Comparison of ENCODE assay signal across 13 cellular contexts in the genomic region with DNA sequence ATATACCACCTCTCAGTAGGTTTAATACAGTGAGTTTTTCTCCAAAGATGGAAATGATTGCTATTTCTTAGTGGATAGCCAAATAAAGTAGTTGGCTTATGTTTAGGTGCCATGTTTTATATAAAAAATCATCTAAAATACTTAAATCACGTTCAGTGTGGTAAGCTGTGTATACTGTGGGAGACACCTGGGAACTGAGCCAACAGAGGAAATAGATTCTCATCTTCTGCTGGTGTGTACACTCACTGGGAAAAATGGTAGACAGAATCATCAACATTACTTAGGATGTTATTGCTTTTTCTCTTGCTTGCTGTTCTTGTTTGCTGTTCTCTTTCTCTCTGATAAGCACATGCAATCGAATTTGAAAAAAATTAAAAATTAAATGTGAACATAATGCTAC.
A peak's percentile ranks its signal among the peaks of the same experiment; 100 is the strongest.
DNase-seq lines count a peak whose midpoint lies in the region; TF ChIP-seq lines count a peak whose summit lies in the region.
"Had no signal": no experiment of that assay in that cellular context is flagged by ENCODE, and none has a peak within 500 bp of the region (broad histone marks: within the 10 kb centered on the region; RNA-seq: fewer than 3 reads in every experiment).

No MANE protein-coding gene starts in this region.

- no peak overlapping the region for H3K27ac Mint-ChIP-seq in mesothelial cell of epicardium
- H3K27ac Mint-ChIP-seq: CD8-positive, alpha-beta memory T cell had no signal

- intact Hi-C loops in PC-9 (cut with micrococcal nuclease; ENCODE audit: unreplicated experiment): no loop called here

- H3K36me3 ChIP-seq in SK-N-SH (replicated peaks in 1 of 2; ENCODE audit: control insufficient read depth in 1 of 2, insufficient read depth in 2 of 2, low read length in 1 of 2): no peaks in the 10 kb centered on the region
- H3K36me3 ChIP-seq in PC-9 (ENCODE audit: low read depth): no peaks in the 10 kb centered on the region
- H3K36me3 ChIP-seq: esophagus muscularis mucosa had no signal

- H3K4me1 Mint-ChIP-seq in mesothelial cell of epicardium: no peaks in the 10 kb centered on the region

- H3K4me2 ChIP-seq in SK-N-SH (no peak overlapping the region), PC-9 (no peak overlapping the region)

- no peak for TF ChIP-seq EP300 in SK-N-SH (IDR thresholded peaks at IDR 0.05; ENCODE audit: borderline replicate concordance in 1 of 2, low read depth in 1 of 2, low read length in 1 of 2)

- H3K9me2 ChIP-seq in SK-N-SH (no peaks in the 10 kb centered on the region), PC-9 (ENCODE audit: insufficient read depth) (no peaks in the 10 kb centered on the region)

- H3K27me3 Mint-ChIP-seq in mesothelial cell of epicardium (ENCODE audit: low read depth): peaks cover 2% of the 10 kb centered on the region
- H3K27me3 Mint-ChIP-seq: CD8-positive, alpha-beta memory T cell had no signal

- no peak for TF ChIP-seq RAD21 in SK-N-SH (IDR thresholded peaks at IDR 0.05; ENCODE audit: low read length)

- TF ChIP-seq CTCF in SK-N-SH (IDR thresholded peaks at IDR 0.05) (no peak), foreskin fibroblast (IDR thresholded peaks at IDR 0.05; ENCODE audit: low read depth, low read length) (no peak), PC-9 (conservative IDR thresholded peaks at IDR 0.05) (no peak), mesothelial cell of epicardium (IDR thresholded peaks at IDR 0.05; ENCODE audit: unreplicated experiment) (no peak)

- POLR2A ChIA-PET in SK-N-SH (lab: Yijun Ruan, JAX) (no interaction called here), PC-9 (lab: Charles Lee; ENCODE audit: unreplicated experiment) (no interaction called here)

- BruUV-seq in PC-9 (replicated peaks; lab: Mats Ljungman, UMichigan): no TSS peak

- H3K4me3 ChIP-seq in SK-N-SH (ENCODE audit: low read depth in 2 of 2, low read length in 1 of 2) (no peak overlapping the region), foreskin fibroblast (ENCODE audit: low read depth in 1 of 2, low read length in 2 of 2) (no peak overlapping the region), PC-9 (no peak overlapping the region)
- H3K4me3 ChIP-seq: esophagus muscularis mucosa had no signal

- no peaks in the 10 kb centered on the region for H3K9me3 Mint-ChIP-seq in mesothelial cell of epicardium
- H3K9me3 Mint-ChIP-seq: CD8-positive, alpha-beta memory T cell had no signal

- no peaks in the 10 kb centered on the region for H3F3A ChIP-seq in SK-N-SH (replicated peaks; ENCODE audit: insufficient read depth)
- no peaks in the 10 kb centered on the region; the same call in 1 of the 2 replicates for H3F3A ChIP-seq in PC-9 (ENCODE audit: insufficient read depth, low read depth)

- no peaks in the 10 kb centered on the region for H3K4me1 ChIP-seq in SK-N-SH (ENCODE audit: control insufficient read depth in 1 of 2, insufficient read depth in 2 of 2, low read depth in 1 of 2, low read length in 1 of 2)
- no peaks in the 10 kb centered on the region for H3K4me1 ChIP-seq in PC-9 (replicated peaks; ENCODE audit: insufficient read depth)

- H3K36me3 Mint-ChIP-seq in mesothelial cell of epicardium: no peaks in the 10 kb centered on the region
- H3K36me3 Mint-ChIP-seq: CD8-positive, alpha-beta memory T cell had no signal

- H3K4me3 Mint-ChIP-seq in mesothelial cell of epicardium: no peak overlapping the region
- H3K4me3 Mint-ChIP-seq: CD8-positive, alpha-beta memory T cell had no signal

- H3K27ac ChIP-seq in SK-N-SH (ENCODE audit: low read depth in 2 of 2, low read length in 1 of 2) (no peak overlapping the region), PC-9 (no peak overlapping the region)
- H3K27ac ChIP-seq: esophagus muscularis mucosa had no signal

- no peak overlapping the region for H2AFZ ChIP-seq in SK-N-SH (ENCODE audit: low read depth)
- no peak overlapping the region for H2AFZ ChIP-seq in PC-9

- CTCF ChIA-PET in SK-N-SH (lab: Yijun Ruan, JAX) (interaction anchor here (7.4 kb wide), 1 partner anchor 11 kb away, joined by 25 read pairs; no protein-coding TSS in a partner anchor), PC-9 (lab: Charles Lee) (no interaction called here)

- H3K9ac ChIP-seq in SK-N-SH: no peak overlapping the region

- peak; percentile 57 for DNase-seq in EL
- DNase-seq in NCI-H1092 treated with DMSO at 0.1 percent for 48 hours (lab: John Stamatoyannopoulos, UW): peak; percentile 73
- no peak for DNase-seq in SK-N-SH
- peak; percentile 18 to 20 for DNase-seq in foreskin fibroblast
- DNase-seq in PC-9: no peak
- no peak for DNase-seq in mesothelial cell of epicardium (ENCODE audit: low spot score in 2 of 2, unreplicated experiment in 2 of 2)
- DNase-seq in stimulated activated naive CD4-positive, alpha-beta T cell treated with Interleukin-2 at 50 U/mL for 16 hours (lab: John Stamatoyannopoulos, UW): no peak
- DNase-seq: activated naive CD4-positive, alpha-beta T cell treated with Interleukin-2 at 50 U/mL for 16 hours; CD8-positive, alpha-beta memory T cell; NCI-H187 treated with DMSO at 0.1 percent for 48 hours; nucleus accumbens; RPMI8226 had no signal

- WGBS in SK-N-SH (ENCODE audit: low lambda C conversion rate): 2% methylated on average over 2 of the region's 2 CpGs

- no peaks in the 10 kb centered on the region for H3K79me2 ChIP-seq in SK-N-SH (ENCODE audit: insufficient read depth)
- no peaks in the 10 kb centered on the region for H3K79me2 ChIP-seq in PC-9 (ENCODE audit: low read depth)

- no peaks in the 10 kb centered on the region for H3K27me3 ChIP-seq in SK-N-SH (ENCODE audit: insufficient read depth)
- H3K27me3 ChIP-seq in PC-9 (ENCODE audit: insufficient read depth, low read depth): no peaks in the 10 kb centered on the region
- H3K27me3 ChIP-seq: esophagus muscularis mucosa had no signal

- H4K20me1 ChIP-seq in SK-N-SH (ENCODE audit: insufficient read depth) (no peaks in the 10 kb centered on the region), PC-9 (ENCODE audit: insufficient read depth) (no peaks in the 10 kb centered on the region)

- H3K9me3 ChIP-seq in SK-N-SH (no peaks in the 10 kb centered on the region), PC-9 (ENCODE audit: insufficient read depth, low read depth) (no peaks in the 10 kb centered on the region)
- H3K9me3 ChIP-seq: esophagus muscularis mucosa had no signal

TF ChIP-seq in SK-N-SH, 30 proteins besides CTCF, POLR2A, EP300 and RAD21:
- TF ChIP-seq ELF1 (IDR thresholded peaks at IDR 0.05): no peak
- TF ChIP-seq RFX5 (IDR thresholded peaks at IDR 0.05; ENCODE audit: low read length): no peak
- TF ChIP-seq POLR2AphosphoS5 (IDR thresholded peaks at IDR 0.05; ENCODE audit: low read depth, low read length): no peak
- TF ChIP-seq NRF1 (IDR thresholded peaks at IDR 0.05; ENCODE audit: low read depth, low read length): no peak
- peak; percentile 51 for TF ChIP-seq NFIC (IDR thresholded peaks at IDR 0.05; ENCODE audit: borderline replicate concordance)
- TF ChIP-seq TAF1 (IDR thresholded peaks at IDR 0.05; ENCODE audit: borderline replicate concordance, low read depth, low read length): no peak
- TF ChIP-seq, protein P1, sequence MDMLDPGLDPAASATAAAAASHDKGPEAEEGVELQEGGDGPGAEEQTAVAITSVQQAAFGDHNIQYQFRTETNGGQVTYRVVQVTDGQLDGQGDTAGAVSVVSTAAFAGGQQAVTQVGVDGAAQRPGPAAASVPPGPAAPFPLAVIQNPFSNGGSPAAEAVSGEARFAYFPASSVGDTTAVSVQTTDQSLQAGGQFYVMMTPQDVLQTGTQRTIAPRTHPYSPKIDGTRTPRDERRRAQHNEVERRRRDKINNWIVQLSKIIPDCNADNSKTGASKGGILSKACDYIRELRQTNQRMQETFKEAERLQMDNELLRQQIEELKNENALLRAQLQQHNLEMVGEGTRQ (IDR thresholded peaks at IDR 0.05; ENCODE audit: borderline replicate concordance, low read depth, low read length): no peak

Comparison
In these comparisons a context has a peak if more than half of its experiments do, and no peak if none do; other contexts are left out.
1. DNase-seq: peak in EL (single experiment), NCI-H1092 treated with DMSO at 0.1 percent for 48 hours (single experiment) and foreskin fibroblast (2 of 2); none in SK-N-SH (single experiment), PC-9 (0 of 2), mesothelial cell of epicardium (0 of 2) and stimulated activated naive CD4-positive, alpha-beta T cell treated with Interleukin-2 at 50 U/mL for 16 hours (single experiment).